1 cellular context compared by ENCODE assay signal in the genomic region with DNA sequence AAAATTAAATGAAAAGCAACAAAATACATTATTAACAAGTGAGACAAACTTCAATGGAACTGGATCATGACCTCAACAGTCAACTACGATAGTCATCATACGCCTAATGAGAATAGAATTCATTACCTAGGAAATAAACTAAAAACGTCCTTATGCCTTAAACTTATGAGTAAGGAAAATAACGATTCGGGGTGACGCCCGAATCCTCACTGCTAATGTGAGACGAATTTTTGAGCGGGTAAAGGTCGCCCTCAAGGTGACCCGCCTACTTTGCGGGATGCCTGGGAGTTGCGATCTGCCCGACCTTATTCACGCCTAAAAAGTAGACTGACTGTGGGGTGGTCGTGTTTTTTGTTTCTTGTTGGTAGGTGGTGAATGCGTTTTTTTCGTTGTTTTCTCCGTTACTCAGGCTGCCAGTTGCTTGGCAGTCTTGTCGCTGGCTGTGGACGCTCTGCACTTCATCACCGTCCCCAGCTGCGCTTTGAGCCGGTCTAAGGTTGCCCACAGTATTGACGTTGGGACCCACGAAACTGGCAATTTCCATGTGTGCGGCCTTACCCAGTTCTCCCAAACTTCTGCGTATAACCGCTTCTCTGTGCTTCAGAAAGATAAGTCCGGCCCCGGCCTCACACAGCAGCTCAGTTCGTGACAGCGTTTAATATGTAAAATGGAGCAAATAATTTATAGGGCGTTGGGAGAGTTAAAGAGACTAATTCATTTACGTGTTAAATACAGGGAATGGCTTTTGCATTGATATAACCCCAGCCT.
TF ChIP-seq lines count a peak whose summit lies in the region.

No MANE protein-coding gene starts in this region.

TF ChIP-seq in K562, 482 proteins besides CTCF, POLR2A, EP300 and RAD21 (continued from another document and continues in another):
- TF ChIP-seq, protein P1, sequence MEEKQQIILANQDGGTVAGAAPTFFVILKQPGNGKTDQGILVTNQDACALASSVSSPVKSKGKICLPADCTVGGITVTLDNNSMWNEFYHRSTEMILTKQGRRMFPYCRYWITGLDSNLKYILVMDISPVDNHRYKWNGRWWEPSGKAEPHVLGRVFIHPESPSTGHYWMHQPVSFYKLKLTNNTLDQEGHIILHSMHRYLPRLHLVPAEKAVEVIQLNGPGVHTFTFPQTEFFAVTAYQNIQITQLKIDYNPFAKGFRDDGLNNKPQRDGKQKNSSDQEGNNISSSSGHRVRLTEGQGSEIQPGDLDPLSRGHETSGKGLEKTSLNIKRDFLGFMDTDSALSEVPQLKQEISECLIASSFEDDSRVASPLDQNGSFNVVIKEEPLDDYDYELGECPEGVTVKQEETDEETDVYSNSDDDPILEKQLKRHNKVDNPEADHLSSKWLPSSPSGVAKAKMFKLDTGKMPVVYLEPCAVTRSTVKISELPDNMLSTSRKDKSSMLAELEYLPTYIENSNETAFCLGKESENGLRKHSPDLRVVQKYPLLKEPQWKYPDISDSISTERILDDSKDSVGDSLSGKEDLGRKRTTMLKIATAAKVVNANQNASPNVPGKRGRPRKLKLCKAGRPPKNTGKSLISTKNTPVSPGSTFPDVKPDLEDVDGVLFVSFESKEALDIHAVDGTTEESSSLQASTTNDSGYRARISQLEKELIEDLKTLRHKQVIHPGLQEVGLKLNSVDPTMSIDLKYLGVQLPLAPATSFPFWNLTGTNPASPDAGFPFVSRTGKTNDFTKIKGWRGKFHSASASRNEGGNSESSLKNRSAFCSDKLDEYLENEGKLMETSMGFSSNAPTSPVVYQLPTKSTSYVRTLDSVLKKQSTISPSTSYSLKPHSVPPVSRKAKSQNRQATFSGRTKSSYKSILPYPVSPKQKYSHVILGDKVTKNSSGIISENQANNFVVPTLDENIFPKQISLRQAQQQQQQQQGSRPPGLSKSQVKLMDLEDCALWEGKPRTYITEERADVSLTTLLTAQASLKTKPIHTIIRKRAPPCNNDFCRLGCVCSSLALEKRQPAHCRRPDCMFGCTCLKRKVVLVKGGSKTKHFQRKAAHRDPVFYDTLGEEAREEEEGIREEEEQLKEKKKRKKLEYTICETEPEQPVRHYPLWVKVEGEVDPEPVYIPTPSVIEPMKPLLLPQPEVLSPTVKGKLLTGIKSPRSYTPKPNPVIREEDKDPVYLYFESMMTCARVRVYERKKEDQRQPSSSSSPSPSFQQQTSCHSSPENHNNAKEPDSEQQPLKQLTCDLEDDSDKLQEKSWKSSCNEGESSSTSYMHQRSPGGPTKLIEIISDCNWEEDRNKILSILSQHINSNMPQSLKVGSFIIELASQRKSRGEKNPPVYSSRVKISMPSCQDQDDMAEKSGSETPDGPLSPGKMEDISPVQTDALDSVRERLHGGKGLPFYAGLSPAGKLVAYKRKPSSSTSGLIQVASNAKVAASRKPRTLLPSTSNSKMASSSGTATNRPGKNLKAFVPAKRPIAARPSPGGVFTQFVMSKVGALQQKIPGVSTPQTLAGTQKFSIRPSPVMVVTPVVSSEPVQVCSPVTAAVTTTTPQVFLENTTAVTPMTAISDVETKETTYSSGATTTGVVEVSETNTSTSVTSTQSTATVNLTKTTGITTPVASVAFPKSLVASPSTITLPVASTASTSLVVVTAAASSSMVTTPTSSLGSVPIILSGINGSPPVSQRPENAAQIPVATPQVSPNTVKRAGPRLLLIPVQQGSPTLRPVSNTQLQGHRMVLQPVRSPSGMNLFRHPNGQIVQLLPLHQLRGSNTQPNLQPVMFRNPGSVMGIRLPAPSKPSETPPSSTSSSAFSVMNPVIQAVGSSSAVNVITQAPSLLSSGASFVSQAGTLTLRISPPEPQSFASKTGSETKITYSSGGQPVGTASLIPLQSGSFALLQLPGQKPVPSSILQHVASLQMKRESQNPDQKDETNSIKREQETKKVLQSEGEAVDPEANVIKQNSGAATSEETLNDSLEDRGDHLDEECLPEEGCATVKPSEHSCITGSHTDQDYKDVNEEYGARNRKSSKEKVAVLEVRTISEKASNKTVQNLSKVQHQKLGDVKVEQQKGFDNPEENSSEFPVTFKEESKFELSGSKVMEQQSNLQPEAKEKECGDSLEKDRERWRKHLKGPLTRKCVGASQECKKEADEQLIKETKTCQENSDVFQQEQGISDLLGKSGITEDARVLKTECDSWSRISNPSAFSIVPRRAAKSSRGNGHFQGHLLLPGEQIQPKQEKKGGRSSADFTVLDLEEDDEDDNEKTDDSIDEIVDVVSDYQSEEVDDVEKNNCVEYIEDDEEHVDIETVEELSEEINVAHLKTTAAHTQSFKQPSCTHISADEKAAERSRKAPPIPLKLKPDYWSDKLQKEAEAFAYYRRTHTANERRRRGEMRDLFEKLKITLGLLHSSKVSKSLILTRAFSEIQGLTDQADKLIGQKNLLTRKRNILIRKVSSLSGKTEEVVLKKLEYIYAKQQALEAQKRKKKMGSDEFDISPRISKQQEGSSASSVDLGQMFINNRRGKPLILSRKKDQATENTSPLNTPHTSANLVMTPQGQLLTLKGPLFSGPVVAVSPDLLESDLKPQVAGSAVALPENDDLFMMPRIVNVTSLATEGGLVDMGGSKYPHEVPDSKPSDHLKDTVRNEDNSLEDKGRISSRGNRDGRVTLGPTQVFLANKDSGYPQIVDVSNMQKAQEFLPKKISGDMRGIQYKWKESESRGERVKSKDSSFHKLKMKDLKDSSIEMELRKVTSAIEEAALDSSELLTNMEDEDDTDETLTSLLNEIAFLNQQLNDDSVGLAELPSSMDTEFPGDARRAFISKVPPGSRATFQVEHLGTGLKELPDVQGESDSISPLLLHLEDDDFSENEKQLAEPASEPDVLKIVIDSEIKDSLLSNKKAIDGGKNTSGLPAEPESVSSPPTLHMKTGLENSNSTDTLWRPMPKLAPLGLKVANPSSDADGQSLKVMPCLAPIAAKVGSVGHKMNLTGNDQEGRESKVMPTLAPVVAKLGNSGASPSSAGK (IDR thresholded peaks at IDR 0.05): 0 out of 2 replicates have a peak, but pooled peaks have one; percentile 18
- TF ChIP-seq ZNF77 (CRISPR knock-in tag; IDR thresholded peaks at IDR 0.05) (peak; percentile 94), GATA2 (CRISPR knock-in tag; IDR thresholded peaks at IDR 0.05) (no peak), BDP1 (IDR thresholded peaks at IDR 0.05; ENCODE audit: insufficient read depth, insufficient read length) (no peak), GATAD2A (IDR thresholded peaks at IDR 0.05) (0 out of 2 replicates have a peak, but pooled peaks have one; percentile 71), SNRNP70 (optimal IDR thresholded peaks at IDR 0.05; ENCODE audit: low read depth, low read length) (peak; percentile 26), ZNF668 (CRISPR knock-in tag; IDR thresholded peaks at IDR 0.05) (no peak), HMGN3 (IDR thresholded peaks at IDR 0.05; ENCODE audit: borderline replicate concordance, extremely low read depth, insufficient read length, low read depth, low read length) (no peak), ARNT (IDR thresholded peaks at IDR 0.05) (peak; percentile 58 to 94), CBFB (CRISPR knock-in tag; IDR thresholded peaks at IDR 0.05) (no peak), PTRF (tag; IDR thresholded peaks at IDR 0.05) (no peak), BCL6 (CRISPR knock-in tag; IDR thresholded peaks at IDR 0.05) (no peak), DACH1 (IDR thresholded peaks at IDR 0.05; ENCODE audit: partially characterized antibody) (peak; percentile 34), RBM34 (IDR thresholded peaks at IDR 0.05; ENCODE audit: borderline replicate concordance, insufficient read depth, low read length) (no peak), YY1 (IDR thresholded peaks at IDR 0.05; ENCODE audit: borderline replicate concordance in 1 of 3, control insufficient read depth in 1 of 3, extremely low read depth in 1 of 3, insufficient read depth in 3 of 3, insufficient read length in 1 of 3, insufficient replicate concordance in 2 of 3, low read depth in 1 of 3, low read length in 2 of 3) (peak in 2 of 3 experiments; percentile 74 to 82), SETDB1 (IDR thresholded peaks at IDR 0.05; ENCODE audit: low read length) (no peak), ZNF707 (CRISPR knock-in tag; conservative IDR thresholded peaks at IDR 0.05) (no peak), MECOM (CRISPR knock-in tag; IDR thresholded peaks at IDR 0.05) (no peak), CREB1 (IDR thresholded peaks at IDR 0.05) (peak; percentile 58), CREB1 (CRISPR knock-in tag; IDR thresholded peaks at IDR 0.05) (peak; percentile 40; the same call in 1 of the 2 replicates), HNRNPUL1 (IDR thresholded peaks at IDR 0.05; ENCODE audit: low read length) (peak; percentile 97), TEAD1 (CRISPR knock-in tag; IDR thresholded peaks at IDR 0.05) (peak; percentile 72 to 82; a peak in 3 of 4 replicates)
- TF ChIP-seq, protein P2, sequence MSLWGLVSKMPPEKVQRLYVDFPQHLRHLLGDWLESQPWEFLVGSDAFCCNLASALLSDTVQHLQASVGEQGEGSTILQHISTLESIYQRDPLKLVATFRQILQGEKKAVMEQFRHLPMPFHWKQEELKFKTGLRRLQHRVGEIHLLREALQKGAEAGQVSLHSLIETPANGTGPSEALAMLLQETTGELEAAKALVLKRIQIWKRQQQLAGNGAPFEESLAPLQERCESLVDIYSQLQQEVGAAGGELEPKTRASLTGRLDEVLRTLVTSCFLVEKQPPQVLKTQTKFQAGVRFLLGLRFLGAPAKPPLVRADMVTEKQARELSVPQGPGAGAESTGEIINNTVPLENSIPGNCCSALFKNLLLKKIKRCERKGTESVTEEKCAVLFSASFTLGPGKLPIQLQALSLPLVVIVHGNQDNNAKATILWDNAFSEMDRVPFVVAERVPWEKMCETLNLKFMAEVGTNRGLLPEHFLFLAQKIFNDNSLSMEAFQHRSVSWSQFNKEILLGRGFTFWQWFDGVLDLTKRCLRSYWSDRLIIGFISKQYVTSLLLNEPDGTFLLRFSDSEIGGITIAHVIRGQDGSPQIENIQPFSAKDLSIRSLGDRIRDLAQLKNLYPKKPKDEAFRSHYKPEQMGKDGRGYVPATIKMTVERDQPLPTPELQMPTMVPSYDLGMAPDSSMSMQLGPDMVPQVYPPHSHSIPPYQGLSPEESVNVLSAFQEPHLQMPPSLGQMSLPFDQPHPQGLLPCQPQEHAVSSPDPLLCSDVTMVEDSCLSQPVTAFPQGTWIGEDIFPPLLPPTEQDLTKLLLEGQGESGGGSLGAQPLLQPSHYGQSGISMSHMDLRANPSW (CRISPR knock-in tag; IDR thresholded peaks at IDR 0.05): peak; percentile 75; the same call in 1 of the 2 replicates
- TF ChIP-seq, protein P3, sequence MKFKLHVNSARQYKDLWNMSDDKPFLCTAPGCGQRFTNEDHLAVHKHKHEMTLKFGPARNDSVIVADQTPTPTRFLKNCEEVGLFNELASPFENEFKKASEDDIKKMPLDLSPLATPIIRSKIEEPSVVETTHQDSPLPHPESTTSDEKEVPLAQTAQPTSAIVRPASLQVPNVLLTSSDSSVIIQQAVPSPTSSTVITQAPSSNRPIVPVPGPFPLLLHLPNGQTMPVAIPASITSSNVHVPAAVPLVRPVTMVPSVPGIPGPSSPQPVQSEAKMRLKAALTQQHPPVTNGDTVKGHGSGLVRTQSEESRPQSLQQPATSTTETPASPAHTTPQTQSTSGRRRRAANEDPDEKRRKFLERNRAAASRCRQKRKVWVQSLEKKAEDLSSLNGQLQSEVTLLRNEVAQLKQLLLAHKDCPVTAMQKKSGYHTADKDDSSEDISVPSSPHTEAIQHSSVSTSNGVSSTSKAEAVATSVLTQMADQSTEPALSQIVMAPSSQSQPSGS (CRISPR knock-in tag; IDR thresholded peaks at IDR 0.05): no peak
- TF ChIP-seq, protein P4, sequence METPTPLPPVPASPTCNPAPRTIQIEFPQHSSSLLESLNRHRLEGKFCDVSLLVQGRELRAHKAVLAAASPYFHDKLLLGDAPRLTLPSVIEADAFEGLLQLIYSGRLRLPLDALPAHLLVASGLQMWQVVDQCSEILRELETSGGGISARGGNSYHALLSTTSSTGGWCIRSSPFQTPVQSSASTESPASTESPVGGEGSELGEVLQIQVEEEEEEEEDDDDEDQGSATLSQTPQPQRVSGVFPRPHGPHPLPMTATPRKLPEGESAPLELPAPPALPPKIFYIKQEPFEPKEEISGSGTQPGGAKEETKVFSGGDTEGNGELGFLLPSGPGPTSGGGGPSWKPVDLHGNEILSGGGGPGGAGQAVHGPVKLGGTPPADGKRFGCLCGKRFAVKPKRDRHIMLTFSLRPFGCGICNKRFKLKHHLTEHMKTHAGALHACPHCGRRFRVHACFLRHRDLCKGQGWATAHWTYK (CRISPR knock-in tag; IDR thresholded peaks at IDR 0.05): peak; percentile 94; the same call in 1 of the 2 replicates
- TF ChIP-seq, protein P5, sequence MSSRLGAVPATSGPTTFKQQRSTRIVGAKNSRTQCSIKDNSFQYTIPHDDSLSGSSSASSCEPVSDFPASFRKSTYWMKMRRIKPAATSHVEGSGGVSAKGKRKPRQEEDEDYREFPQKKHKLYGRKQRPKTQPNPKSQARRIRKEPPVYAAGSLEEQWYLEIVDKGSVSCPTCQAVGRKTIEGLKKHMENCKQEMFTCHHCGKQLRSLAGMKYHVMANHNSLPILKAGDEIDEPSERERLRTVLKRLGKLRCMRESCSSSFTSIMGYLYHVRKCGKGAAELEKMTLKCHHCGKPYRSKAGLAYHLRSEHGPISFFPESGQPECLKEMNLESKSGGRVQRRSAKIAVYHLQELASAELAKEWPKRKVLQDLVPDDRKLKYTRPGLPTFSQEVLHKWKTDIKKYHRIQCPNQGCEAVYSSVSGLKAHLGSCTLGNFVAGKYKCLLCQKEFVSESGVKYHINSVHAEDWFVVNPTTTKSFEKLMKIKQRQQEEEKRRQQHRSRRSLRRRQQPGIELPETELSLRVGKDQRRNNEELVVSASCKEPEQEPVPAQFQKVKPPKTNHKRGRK (tag; IDR thresholded peaks at IDR 0.05): no peak
- TF ChIP-seq, protein P6, sequence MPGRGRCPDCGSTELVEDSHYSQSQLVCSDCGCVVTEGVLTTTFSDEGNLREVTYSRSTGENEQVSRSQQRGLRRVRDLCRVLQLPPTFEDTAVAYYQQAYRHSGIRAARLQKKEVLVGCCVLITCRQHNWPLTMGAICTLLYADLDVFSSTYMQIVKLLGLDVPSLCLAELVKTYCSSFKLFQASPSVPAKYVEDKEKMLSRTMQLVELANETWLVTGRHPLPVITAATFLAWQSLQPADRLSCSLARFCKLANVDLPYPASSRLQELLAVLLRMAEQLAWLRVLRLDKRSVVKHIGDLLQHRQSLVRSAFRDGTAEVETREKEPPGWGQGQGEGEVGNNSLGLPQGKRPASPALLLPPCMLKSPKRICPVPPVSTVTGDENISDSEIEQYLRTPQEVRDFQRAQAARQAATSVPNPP (IDR thresholded peaks at IDR 0.05; ENCODE audit: borderline replicate concordance, insufficient read depth, insufficient read length): no peak
- TF ChIP-seq, protein P7, sequence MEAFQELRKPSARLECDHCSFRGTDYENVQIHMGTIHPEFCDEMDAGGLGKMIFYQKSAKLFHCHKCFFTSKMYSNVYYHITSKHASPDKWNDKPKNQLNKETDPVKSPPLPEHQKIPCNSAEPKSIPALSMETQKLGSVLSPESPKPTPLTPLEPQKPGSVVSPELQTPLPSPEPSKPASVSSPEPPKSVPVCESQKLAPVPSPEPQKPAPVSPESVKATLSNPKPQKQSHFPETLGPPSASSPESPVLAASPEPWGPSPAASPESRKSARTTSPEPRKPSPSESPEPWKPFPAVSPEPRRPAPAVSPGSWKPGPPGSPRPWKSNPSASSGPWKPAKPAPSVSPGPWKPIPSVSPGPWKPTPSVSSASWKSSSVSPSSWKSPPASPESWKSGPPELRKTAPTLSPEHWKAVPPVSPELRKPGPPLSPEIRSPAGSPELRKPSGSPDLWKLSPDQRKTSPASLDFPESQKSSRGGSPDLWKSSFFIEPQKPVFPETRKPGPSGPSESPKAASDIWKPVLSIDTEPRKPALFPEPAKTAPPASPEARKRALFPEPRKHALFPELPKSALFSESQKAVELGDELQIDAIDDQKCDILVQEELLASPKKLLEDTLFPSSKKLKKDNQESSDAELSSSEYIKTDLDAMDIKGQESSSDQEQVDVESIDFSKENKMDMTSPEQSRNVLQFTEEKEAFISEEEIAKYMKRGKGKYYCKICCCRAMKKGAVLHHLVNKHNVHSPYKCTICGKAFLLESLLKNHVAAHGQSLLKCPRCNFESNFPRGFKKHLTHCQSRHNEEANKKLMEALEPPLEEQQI (IDR thresholded peaks at IDR 0.05): peak; percentile 21; the same call in 1 of the 2 replicates
